8 cellular contexts compared by ENCODE assay signal in genomic region chr16:67173808-67174705, GRCh38. TPM values are rescaled to one million over a fixed set of nuclear protein-coding genes. Genes with fewer than 3 reads are reported as not detected.
DNase-seq lines count a peak whose midpoint lies in the region; ATAC-seq and TF ChIP-seq lines count a peak whose summit lies in the region.

No MANE protein-coding gene starts in this region.

- 4% methylated on average over 53 of the region's 71 CpGs for WGBS in hepatocyte (ENCODE audit: low lambda C conversion rate, missing lambda C conversion rate)

- H3K36me3 ChIP-seq in MM.1S (replicated peaks; ENCODE audit: insufficient read depth, low read length) (no peaks in the 10 kb centered on the region), hepatocyte (replicated peaks; ENCODE audit: insufficient read depth, low read depth) (no peaks in the 10 kb centered on the region)

- CTCF ChIA-PET in T-cell (lab: Charles Lee), result interaction anchor here (0.5 to 2.0 kb wide), 5 partner anchors 14 to 155 kb away, joined by 3 to 7 read pairs (median 4); partner anchors contain the start of genes B3GNT9 (in 1 of the 2), FBXL8 (in 1 of the 2) and TRADD (in 1 of the 2)

- peak overlapping the region; percentile 57 for H2AFZ ChIP-seq in MM.1S (ENCODE audit: low read length)
- H2AFZ ChIP-seq in hepatocyte, result peak overlapping the region; percentile 87

- peak; percentile 74 for DNase-seq in DMS 273 treated with DMSO at 0.1 percent for 48 hours (lab: John Stamatoyannopoulos, UW)
- DNase-seq in MM.1S, result peak; percentile 94
- DNase-seq in T-cell, result peak in 30 of 34 experiments; percentile 36 to 70 (median 54)
- DNase-seq in hepatocyte (ENCODE audit: low spot score), result peak; percentile 92
- peak; percentile 72 for DNase-seq in pulmonary artery endothelial cell (ENCODE audit: low read depth, low spot score)

- POLR2A ChIA-PET in T-cell (lab: Charles Lee), result no interaction called here

- H3K27ac Mint-ChIP-seq in T-cell (peak overlapping the region; percentile 8 to 65), brain (peak overlapping the region; percentile 71 to 93 (median 83))

- TF ChIP-seq CTCF in MM.1S (IDR thresholded peaks at IDR 0.05; ENCODE audit: low read length), result peak; percentile 36
- peak in 1 of 2 experiments; percentile 31 for TF ChIP-seq CTCF in brain (conservative IDR thresholded peaks at IDR 0.05)
- TF ChIP-seq CTCF in hepatocyte (IDR thresholded peaks at IDR 0.05; ENCODE audit: poor library complexity), result peak; percentile 22

- H3K27ac ChIP-seq in MM.1S (ENCODE audit: low read length) (peak overlapping the region; percentile 68; the same call in 1 of the 2 replicates), hepatocyte (peak overlapping the region; percentile 57)

- H3K27me3 ChIP-seq in MM.1S (replicated peaks; ENCODE audit: insufficient read depth, low read length) (no peaks in the 10 kb centered on the region), hepatocyte (no peaks in the 10 kb centered on the region)

- H3K79me2 ChIP-seq in MM.1S (ENCODE audit: low read length), result peaks cover 9% of the 10 kb centered on the region
- no peaks in the 10 kb centered on the region for H3K79me2 ChIP-seq in hepatocyte

- H3K4me3 Mint-ChIP-seq in T-cell, result peak overlapping the region; percentile 74 to 87 (median 79)
- H3K4me3 Mint-ChIP-seq in brain, result peak overlapping the region; percentile 86 to 95 (median 88)

- no peaks in the 10 kb centered on the region for H3K9me3 Mint-ChIP-seq in T-cell
- peaks cover 0 to 2% (median 0%) of the 10 kb centered on the region in 5 experiments for H3K9me3 Mint-ChIP-seq in brain

- ATAC-seq in GM21390 (IDR thresholded peaks at IDR 0.05; ENCODE audit: unreplicated experiment) (peak; percentile 38), T-cell (replicated peaks in 1 of 4) (peak; percentile 79 to 85 (median 84)), GM19023 (IDR thresholded peaks at IDR 0.05; ENCODE audit: unreplicated experiment) (no peak)

- H3K9ac ChIP-seq in MM.1S (ENCODE audit: low read length), result peak overlapping the region; percentile 62

- peak overlapping the region; percentile 68 for H3K4me3 ChIP-seq in MM.1S (ENCODE audit: low read length)
- peak overlapping the region; percentile 33 for H3K4me3 ChIP-seq in hepatocyte

- H3F3A ChIP-seq in MM.1S (ENCODE audit: insufficient read depth, low read length), result peaks cover 49% of the 10 kb centered on the region

- H3K9me3 ChIP-seq in MM.1S (replicated peaks; ENCODE audit: insufficient read depth, low read length) (no peaks in the 10 kb centered on the region), hepatocyte (ENCODE audit: low read depth) (no peaks in the 10 kb centered on the region)

- no peaks in the 10 kb centered on the region for H3K9me2 ChIP-seq in MM.1S (replicated peaks; ENCODE audit: insufficient read depth, low read length)
- no peaks in the 10 kb centered on the region for H3K9me2 ChIP-seq in hepatocyte (replicated peaks; ENCODE audit: insufficient read depth)

- peak overlapping the region; percentile 97 for H3K4me2 ChIP-seq in MM.1S (ENCODE audit: low read depth, low read length)
- peak overlapping the region; percentile 94 for H3K4me2 ChIP-seq in hepatocyte

- H3K27me3 Mint-ChIP-seq in T-cell (peaks cover 47 to 55% of the 10 kb centered on the region in 2 donors), brain (peaks cover 43% of the 10 kb centered on the region)

- H3K36me3 Mint-ChIP-seq in T-cell (no peaks in the 10 kb centered on the region), brain (peaks cover 25% of the 10 kb centered on the region)

- H3K4me1 Mint-ChIP-seq in T-cell, result peaks cover 32 to 59% (median 37%) of the 10 kb centered on the region in 3 donors
- peaks cover 72% of the 10 kb centered on the region for H3K4me1 Mint-ChIP-seq in brain

- H3K4me1 ChIP-seq in MM.1S (ENCODE audit: low read length), result peaks cover 35% of the 10 kb centered on the region
- peaks cover 31% of the 10 kb centered on the region for H3K4me1 ChIP-seq in hepatocyte (ENCODE audit: insufficient read depth)

- no peaks in the 10 kb centered on the region for H4K20me1 ChIP-seq in MM.1S (ENCODE audit: insufficient read depth, low read length)
- H4K20me1 ChIP-seq in hepatocyte (ENCODE audit: insufficient read depth, poor library complexity, severe bottlenecking), result peaks cover 2% of the 10 kb centered on the region

RNA-seq across cellular contexts. Expression of gene NOL3, which starts 3.7 kb away (rescaled TPM):
- total RNA-seq in T-cell (1 to 10 TPM; 2.1 to 8.0 (median 5.2) TPM), hepatocyte (8.1 and 9.3 TPM in 2 replicates), pulmonary artery endothelial cell (9.1 and 10.6 TPM in 2 replicates)
- polyA plus RNA-seq in brain (ENCODE audit: insufficient read depth, low read depth, low replicate concordance) (25.6 TPM), hepatocyte (10.9 and 11.0 TPM in 2 replicates)

RNA-seq across cellular contexts. Expression of gene HSF4, which starts 9.5 kb away (rescaled TPM):
- total RNA-seq in T-cell, result 10 to 100 TPM; 22.3 to 66.3 (median 39.1) TPM
- polyA plus RNA-seq in brain (ENCODE audit: insufficient read depth, low read depth, low replicate concordance), result 6.4 TPM
- 3.2 and 5.5 TPM in 2 replicates for total RNA-seq in hepatocyte
- polyA plus RNA-seq in hepatocyte, result 8.5 and 15.7 TPM in 2 replicates
- 0.13 and 0.95 TPM in 2 replicates for total RNA-seq in pulmonary artery endothelial cell

RNA-seq across cellular contexts. Expression of gene MATCAP1, which starts 9.7 kb away (rescaled TPM):
- total RNA-seq in T-cell (10 to 100 TPM; 11.3 to 16.5 (median 14.8) TPM), hepatocyte (22.3 and 24.8 TPM in 2 replicates), pulmonary artery endothelial cell (11.7 and 12.8 TPM in 2 replicates)
- polyA plus RNA-seq in brain (ENCODE audit: insufficient read depth, low read depth, low replicate concordance) (26.6 TPM), hepatocyte (25.4 and 38.5 TPM in 2 replicates)

RNA-seq across cellular contexts. Expression of gene FBXL8, which starts 14.3 kb away (rescaled TPM):
- total RNA-seq in T-cell, result 10 to 100 TPM; 18.5 to 69.7 (median 43.7) TPM
- polyA plus RNA-seq in brain (ENCODE audit: insufficient read depth, low read depth, low replicate concordance), result 1.5 TPM
- 10.7 and 11.1 TPM in 2 replicates for total RNA-seq in hepatocyte
- 15.9 and 19.8 TPM in 2 replicates for polyA plus RNA-seq in hepatocyte
- 2.9 and 5.9 TPM in 2 replicates for total RNA-seq in pulmonary artery endothelial cell

RNA-seq across cellular contexts. Expression of gene TRADD, which starts 14.3 kb away (rescaled TPM):
- total RNA-seq in T-cell (100 to 1,000 TPM in 3 of 5 donors, 10 to 100 TPM in 2; 58.3 to 179 (median 123) TPM), hepatocyte (18.5 and 21.9 TPM in 2 replicates), pulmonary artery endothelial cell (12.7 and 18.0 TPM in 2 replicates)
- polyA plus RNA-seq in brain (ENCODE audit: insufficient read depth, low read depth, low replicate concordance) (2.3 TPM), hepatocyte (31.4 and 32.4 TPM in 2 replicates)
